In the genomic region with DNA sequence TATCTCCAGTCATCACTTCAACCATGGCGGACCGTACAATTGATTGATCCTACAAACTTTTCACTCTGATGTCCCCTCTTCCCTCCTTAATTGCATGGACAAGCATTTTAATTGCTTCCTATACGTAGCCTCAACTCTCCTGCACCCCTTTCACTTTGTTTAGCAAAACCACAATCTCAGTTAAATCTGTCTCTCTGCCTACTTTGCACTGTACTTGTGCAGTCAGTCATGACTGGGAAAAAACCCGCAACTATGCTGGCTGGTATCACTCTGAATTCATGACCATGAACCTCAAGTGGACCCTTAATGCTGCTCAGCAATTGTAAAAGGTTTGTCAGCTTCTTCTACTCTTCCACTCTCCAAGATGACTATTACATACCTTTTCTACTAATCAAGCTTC, we compare ENCODE assay signal across 18 cellular contexts. TPM values are rescaled to one million over a fixed set of nuclear protein-coding genes. Genes with fewer than 3 reads are reported as not detected.
DNase-seq lines count a peak whose midpoint lies in the region; ATAC-seq, FAIRE-seq and TF ChIP-seq lines count a peak whose summit lies in the region.
"Had no signal": no experiment of that assay in that cellular context is flagged by ENCODE, and none has a peak within 500 bp of the region (broad histone marks: within the 10 kb centered on the region; RNA-seq: fewer than 3 reads in every experiment).

No MANE protein-coding gene starts in this region.

- in situ Hi-C loops in GM12878 (cut with MboI), result no loop called here

- POLR2A ChIA-PET in GM12878 (lab: Charles Lee), result no interaction called here

- H3K9me3 ChIP-seq in BLaER1 treated with 17β-estradiol and CSF1 and Interleukin-3, amounts not matched to agents 10 nM and 100 nM (replicated peaks in 1 of 11), result peaks cover 5 to 22% (median 7%) of the 10 kb centered on the region in 11 experiments; a peak in 19 of 22 replicates
- H3K9me3 ChIP-seq in Karpas-422 (ENCODE audit: low read length) (no peaks in the 10 kb centered on the region), GM12878 (replicated peaks; ENCODE audit: control insufficient read depth, insufficient read depth, low read length) (no peaks in the 10 kb centered on the region)

- CTCF ChIA-PET in GM12878 (lab: Yijun Ruan, JAX), result no interaction called here

- H3K27me3 ChIP-seq in BLaER1 treated with 17β-estradiol and CSF1 and Interleukin-3, amounts not matched to agents 10 nM and 100 nM, result no peaks in the 10 kb centered on the region
- H3K27me3 ChIP-seq in Karpas-422 (ENCODE audit: low read length) (no peaks in the 10 kb centered on the region), GM12878 (replicated peaks in 1 of 2; ENCODE audit: control insufficient read depth in 2 of 2, insufficient read depth in 2 of 2, low read length in 1 of 2) (no peaks in the 10 kb centered on the region), mesendoderm (ENCODE audit: insufficient read depth, low read length, poor library complexity) (no peaks in the 10 kb centered on the region)

- ATAC-seq in GM18868 (IDR thresholded peaks at IDR 0.05; ENCODE audit: unreplicated experiment) (peak; percentile 86), GM12878 (peak; percentile 66), GM21717 (IDR thresholded peaks at IDR 0.05; ENCODE audit: unreplicated experiment) (no peak)
- ATAC-seq: K562 had no signal

- H2BK120ac ChIP-seq in mesendoderm (ENCODE audit: low read depth, low read length), result no peak overlapping the region

- H3K4ac ChIP-seq in mesendoderm (ENCODE audit: low read depth, low read length), result no peak overlapping the region

- peaks cover 0 to 28% (median 16%) of the 10 kb centered on the region in 10 experiments; a peak in 15 of 20 replicates for H3K4me1 ChIP-seq in BLaER1 treated with 17β-estradiol and CSF1 and Interleukin-3, amounts not matched to agents 10 nM and 100 nM
- H3K4me1 ChIP-seq in Karpas-422 (ENCODE audit: low read length) (peaks cover 39% of the 10 kb centered on the region), GM12878 (ENCODE audit: control insufficient read depth, insufficient read depth, low read length) (no peaks in the 10 kb centered on the region), mesendoderm (ENCODE audit: control insufficient read depth, low read depth, low read length) (no peaks in the 10 kb centered on the region)

- H3K79me2 ChIP-seq in Karpas-422 (ENCODE audit: low read length) (no peaks in the 10 kb centered on the region), GM12878 (ENCODE audit: control insufficient read depth, insufficient read depth, low read length) (no peaks in the 10 kb centered on the region), mesendoderm (ENCODE audit: control insufficient read depth, insufficient read depth, low read length) (no peaks in the 10 kb centered on the region)

- no peak for TF ChIP-seq POLR2A in GM12878 (IDR thresholded peaks at IDR 0.05; ENCODE audit: low read depth, low read length)

- H3K36me3 ChIP-seq in BLaER1 treated with 17β-estradiol and CSF1 and Interleukin-3, amounts not matched to agents 10 nM and 100 nM, result no peaks in the 10 kb centered on the region
- H3K36me3 ChIP-seq in Karpas-422 (ENCODE audit: insufficient read depth, low read length) (no peaks in the 10 kb centered on the region), GM12878 (ENCODE audit: control insufficient read depth in 2 of 2, insufficient read depth in 2 of 2, low read length in 1 of 2) (no peaks in the 10 kb centered on the region), mesendoderm (ENCODE audit: control insufficient read depth, insufficient read depth, low read length) (no peaks in the 10 kb centered on the region)

- H3K79me1 ChIP-seq in mesendoderm (ENCODE audit: low read length), result no peaks in the 10 kb centered on the region

- no peak overlapping the region for H3K4me3 ChIP-seq in BLaER1 treated with 17β-estradiol and CSF1 and Interleukin-3, amounts not matched to agents 10 nM and 100 nM
- peak overlapping the region; percentile 9 for H3K4me3 ChIP-seq in Karpas-422 (ENCODE audit: low read length)
- no peak overlapping the region for H3K4me3 ChIP-seq in GM12878
- H3K4me3 ChIP-seq in mesendoderm (ENCODE audit: low read length), result no peak overlapping the region
- H3K4me3 ChIP-seq: K562 had no signal

- WGBS in GM12878 (ENCODE audit: insufficient coverage, insufficient replicate concordance, low lambda C conversion rate, missing lambda C conversion rate), result 28% methylated on average over 4 of the region's 4 CpGs
- no CpG with 5 or more reads among the region's 4 CpGs for whole genome bisulfite sequencing in mesendoderm (ENCODE audit: extremely low coverage, insufficient coverage, low lambda C conversion rate)

- TF ChIP-seq EP300 in GM12878 (IDR thresholded peaks at IDR 0.05; ENCODE audit: borderline replicate concordance in 1 of 2, control insufficient read depth in 1 of 2, low read depth in 2 of 2, low read length in 2 of 2), result no peak

- H4K8ac ChIP-seq in mesendoderm (ENCODE audit: low read depth, low read length), result no peak overlapping the region

- RAD21 ChIA-PET in GM12878 (lab: Charles Lee; ENCODE audit: unreplicated experiment), result no interaction called here

- no peak overlapping the region for H4K5ac ChIP-seq in mesendoderm (ENCODE audit: low read length)

- DNase-seq in Karpas-422, result peak; percentile 66
- DNase-seq in GM12878 (ENCODE audit: low read depth, low spot score), result peak; percentile 13
- no peak for DNase-seq in NCI-H2081 (lab: John Stamatoyannopoulos, UW)
- DNase-seq in mesendoderm, result no peak
- DNase-seq in substantia nigra (lab: John Stamatoyannopoulos, UW), result no peak
- DNase-seq: CD4-positive, CD25-positive, alpha-beta regulatory T cell; DMS53; GOT3; NCI-H1048; NCI-H1694; NCI-H2171; NCI-H524 had no signal

- no peak overlapping the region for H2BK15ac ChIP-seq in mesendoderm (replicated peaks; ENCODE audit: low read depth)

- intact Hi-C loops in GM12878 (cut with micrococcal nuclease; ENCODE audit: unreplicated experiment), result no loop called here

- no peak overlapping the region for H3K18ac ChIP-seq in mesendoderm (ENCODE audit: low read length)

- FAIRE-seq in GM12878 (lab: Jason Lieb, UNC), result no peak
- FAIRE-seq: GM12892, K562 had no signal

- SMC1A ChIA-PET in GM12878 (lab: Charles Lee; ENCODE audit: uncharacterized antibody, unreplicated experiment), result interaction anchor here (0.8 kb wide), 1 partner anchor 10 kb away, joined by 3 read pairs; no protein-coding TSS in a partner anchor

- no TSS peak for BruUV-seq in GM12878 (replicated peaks; lab: Mats Ljungman, UMichigan)

- H3K4me2 ChIP-seq in BLaER1 treated with 17β-estradiol and CSF1 and Interleukin-3, amounts not matched to agents 10 nM and 100 nM, result peak overlapping the region in 10 of 11 experiments; percentile 14 to 70 (median 57); a peak in 18 of 22 replicates
- H3K4me2 ChIP-seq in Karpas-422 (ENCODE audit: low read depth, low read length, poor library complexity, severe bottlenecking), result peak overlapping the region; percentile 40
- no peak overlapping the region for H3K4me2 ChIP-seq in GM12878 (ENCODE audit: control insufficient read depth, insufficient read depth)
- H3K4me2 ChIP-seq in mesendoderm (ENCODE audit: low read length), result no peak overlapping the region

- no peak for TF ChIP-seq RAD21 in GM12878 (IDR thresholded peaks at IDR 0.05; ENCODE audit: insufficient read depth, low read depth, low read length)

- no peak overlapping the region for H2BK5ac ChIP-seq in mesendoderm (ENCODE audit: low read length)

- TF ChIP-seq CTCF in GM12878 (IDR thresholded peaks at IDR 0.05 in 2 of 3, conservative IDR thresholded peaks at IDR 0.05 in 1 of 3; ENCODE audit: control insufficient read depth in 2 of 3, extremely low read depth in 1 of 3, insufficient read depth in 1 of 3, low read depth in 3 of 3, low read length in 3 of 3), result no peak

- H2AK5ac ChIP-seq in mesendoderm (ENCODE audit: low read length), result no peak overlapping the region

- H3K9ac ChIP-seq in BLaER1 treated with 17β-estradiol and CSF1 and Interleukin-3, amounts not matched to agents 10 nM and 100 nM, result no peak overlapping the region
- H3K9ac ChIP-seq in Karpas-422 (ENCODE audit: low read length) (peak overlapping the region; percentile 15; the same call in 1 of the 2 replicates), GM12878 (ENCODE audit: control insufficient read depth, insufficient read depth, low read length) (no peak overlapping the region), mesendoderm (ENCODE audit: low read length) (no peak overlapping the region)

- H3K9me2 ChIP-seq in Karpas-422 (replicated peaks; ENCODE audit: insufficient read depth, low read length), result no peaks in the 10 kb centered on the region

- no peak overlapping the region for H3K23ac ChIP-seq in mesendoderm (ENCODE audit: low read length)

- no peak overlapping the region for H3K56ac ChIP-seq in mesendoderm (ENCODE audit: low read length)

- H2AFZ ChIP-seq in Karpas-422 (ENCODE audit: low read length) (peak overlapping the region; percentile 29; the same call in 1 of the 2 replicates), GM12878 (ENCODE audit: control insufficient read depth, low read depth, low read length) (no peak overlapping the region)

- H4K20me1 ChIP-seq in BLaER1 treated with 17β-estradiol and CSF1 and Interleukin-3, amounts not matched to agents 10 nM and 100 nM, result no peaks in the 10 kb centered on the region
- no peaks in the 10 kb centered on the region for H4K20me1 ChIP-seq in Karpas-422 (ENCODE audit: insufficient read depth, low read depth, low read length)
- H4K20me1 ChIP-seq in GM12878 (ENCODE audit: control insufficient read depth, insufficient read depth), result no peaks in the 10 kb centered on the region

- H3K27ac ChIP-seq in BLaER1 treated with 17β-estradiol and CSF1 and Interleukin-3, amounts not matched to agents 10 nM and 100 nM, result no peak overlapping the region
- H3K27ac ChIP-seq in Karpas-422 (ENCODE audit: low read length), result peak overlapping the region; percentile 51
- no peak overlapping the region for H3K27ac ChIP-seq in GM12878 (ENCODE audit: control insufficient read depth, insufficient read depth)
- no peak overlapping the region for H3K27ac ChIP-seq in mesendoderm (ENCODE audit: low read depth, low read length)
- H3K27ac ChIP-seq in substantia nigra (ENCODE audit: low read depth, low read length, poor library complexity, severe bottlenecking), result no peak overlapping the region
- H3K27ac ChIP-seq: HL-60 had no signal

RNA-seq across cellular contexts. Expression of gene AFF2, which starts 51.7 kb away (rescaled TPM):
- total RNA-seq in Karpas-422 (2014; rRNA removed; shearing (Covaris generic); ENCODE audit: low replicate concordance), result 80.7 and 231 TPM in 2 replicates
- total RNA-seq in GM12878 (2013; cell fraction: nucleolus; rRNA removed), result 0.13 TPM in 1 of 2 replicates, not detected in the other
- total RNA-seq in GM12878 (2014; rRNA removed) (not detected in 2 replicates), GM12878 (2014; rRNA removed; fragmentation: Illumina TruSeq; extraction: Trizol) (not detected in 2 replicates), GM12878 (2021) (not detected in 2 replicates)
- polyA plus RNA-seq in GM12878 (2011; ENCODE audit: low read depth), result not detected
- polyA plus RNA-seq in GM12878 (2011; rRNA removed) (0.03 and 0.04 TPM in 2 replicates), GM12878 (2014; fragmentation: Illumina TruSeq; extraction: Trizol) (0.21 TPM in 1 of 2 replicates, not detected in the other), GM12878 (2014; fragmentation: Nextera tagmentation; extraction: Ambion mirVana) (under 1 TPM in 1 of 2 experiments, not detected in 1; under 0.01 TPM), GM12878 (2014; rRNA removed) (0.06 TPM in 1 of 2 replicates, not detected in the other), GM12878 (2016; fragmentation: Nextera tagmentation; extraction: Ambion mirVana) (not detected)
- polyA plus RNA-seq in GM12878 (2011; cell fraction: cytosol; rRNA removed), result 0.01 and 0.03 TPM in 2 replicates
- polyA plus RNA-seq in GM12878 (2011; cell fraction: nucleus; rRNA removed), result 0.03 and 0.04 TPM in 2 replicates
- polyA plus RNA-seq in GM12878 (2012), result 0.10 TPM in 1 of 2 replicates, not detected in the other
- under 0.01 and 0.22 TPM in 2 replicates for polyA minus RNA-seq in GM12878 (2011; rRNA and poly(A)+ RNA removed)
- polyA minus RNA-seq in GM12878 (2011; cell fraction: cytosol; rRNA and poly(A)+ RNA removed), result not detected in 2 replicates
- under 0.01 TPM in 1 of 2 replicates, not detected in the other for polyA minus RNA-seq in GM12878 (2011; cell fraction: nucleus; rRNA and poly(A)+ RNA removed)
- polyA plus RNA-seq in mesendoderm (2013, experiment 1 of 2), result 1.2 TPM
- 1.1 TPM for polyA plus RNA-seq in mesendoderm (2013, experiment 2 of 2)
- polyA plus RNA-seq: CD4-positive, CD25-positive, alpha-beta regulatory T cell had no signal

Comparison
In these comparisons a context has a peak if more than half of its experiments do, and no peak if none do; other contexts are left out.
1. H3K4me2 ChIP-seq: peak in BLaER1 treated with 17β-estradiol and CSF1 and Interleukin-3, amounts not matched to agents 10 nM and 100 nM (10 of 11) and Karpas-422 (single experiment); none in GM12878 (single experiment) and mesendoderm (single experiment).
2. DNase-seq: peak in Karpas-422 (single experiment) and GM12878 (single experiment); none in NCI-H2081 (0 of 2), mesendoderm (single experiment) and substantia nigra (0 of 49).
3. RNA of gene AFF2, which starts 51.7 kb away (total RNA-seq): 80.7 to 231 TPM in Karpas-422; 0.13 TPM in GM12878; every median in the first group is over 10 times any median in the second.